ENCODE assay signal across 16 cellular contexts in genomic region chr3:188306435-188306980, GRCh38.
DNase-seq lines count a peak whose midpoint lies in the region; ATAC-seq and TF ChIP-seq lines count a peak whose summit lies in the region.
"Had no signal": no experiment of that assay in that cellular context is flagged by ENCODE, and none has a peak within 500 bp of the region (broad histone marks: within the 10 kb centered on the region; RNA-seq: fewer than 3 reads in every experiment).

No MANE protein-coding gene starts in this region.

- H3K79me2 ChIP-seq in osteoblast (ENCODE audit: insufficient read depth, low read length): peaks cover 66% of the 10 kb centered on the region

- peaks cover 3% of the 10 kb centered on the region for H4K20me1 ChIP-seq in osteoblast (ENCODE audit: insufficient read depth, low read length)
- H4K20me1 ChIP-seq: BLaER1 had no signal

- no peak for TF ChIP-seq POLR2A in esophagus muscularis mucosa (IDR thresholded peaks at IDR 0.05; ENCODE audit: low read depth)

- no peak for ATAC-seq in HG03460 (IDR thresholded peaks at IDR 0.05; ENCODE audit: unreplicated experiment)
- ATAC-seq: A549, HCT116 had no signal

- H3K27ac ChIP-seq in esophagus muscularis mucosa (replicated peaks in 1 of 4) (peak overlapping the region; percentile 26 to 92 (median 44)), osteoblast (ENCODE audit: low read depth, low read length) (no peak overlapping the region), colonic mucosa (no peak overlapping the region)
- H3K27ac ChIP-seq: A549, BLaER1, GM23248 had no signal

- H3K4me2 ChIP-seq in osteoblast (ENCODE audit: insufficient read depth, low read length): no peak overlapping the region
- H3K4me2 ChIP-seq: A549, BLaER1 had no signal

- no peaks in the 10 kb centered on the region for H3K9me3 ChIP-seq in esophagus muscularis mucosa
- H3K9me3 ChIP-seq in osteoblast (ENCODE audit: low read depth, low read length): no peaks in the 10 kb centered on the region
- no peaks in the 10 kb centered on the region for H3K9me3 ChIP-seq in colonic mucosa
- H3K9me3 ChIP-seq: A549 had no signal

- H3K9ac ChIP-seq in colonic mucosa (ENCODE audit: low read depth in 2 of 2, low read length in 2 of 2): no peak overlapping the region
- H3K9ac ChIP-seq: BLaER1, GM23248 had no signal

- no peaks in the 10 kb centered on the region for H3K9me3 Mint-ChIP-seq in progenitor cell of endocrine pancreas (ENCODE audit: low read depth)
- H3K9me3 Mint-ChIP-seq: CD8-positive, alpha-beta memory T cell had no signal

- intact Hi-C loops in esophagus muscularis mucosa (cut with DNase I): no loop called here
- intact Hi-C loops in colonic mucosa (cut with DNase I): no loop called here

- H3K4me3 ChIP-seq in HFF-Myc (replicated peaks; ENCODE audit: low read depth, low read length) (no peak overlapping the region), esophagus muscularis mucosa (no peak overlapping the region), osteoblast (ENCODE audit: insufficient read depth, low read length) (no peak overlapping the region), colonic mucosa (no peak overlapping the region)
- H3K4me3 ChIP-seq: A549, BLaER1, GM23248 had no signal

- TF ChIP-seq EP300 in esophagus muscularis mucosa (IDR thresholded peaks at IDR 0.05): no peak

- H3K4me3 Mint-ChIP-seq in progenitor cell of endocrine pancreas (ENCODE audit: low read depth): no peak overlapping the region
- H3K4me3 Mint-ChIP-seq: CD8-positive, alpha-beta memory T cell had no signal

- DNase-seq in COLO829 (ENCODE audit: low spot score): peak; percentile 28
- peak; percentile 44 for DNase-seq in HFF-Myc (ENCODE audit: extremely low read depth, low read depth)
- DNase-seq in esophagus muscularis mucosa (ENCODE audit: extremely low spot score): no peak
- peak; percentile 34 for DNase-seq in osteoblast (ENCODE audit: insufficient read length, low spot score, missing footprints)
- no peak for DNase-seq in NCI-H2107 treated with DMSO at 0.1 percent for 48 hours (lab: John Stamatoyannopoulos, UW; ENCODE audit: unreplicated experiment)
- DNase-seq in progenitor cell of endocrine pancreas (ENCODE audit: low spot score, unreplicated experiment): no peak
- DNase-seq in colonic mucosa: no peak
- DNase-seq: Calu3; CD8-positive, alpha-beta memory T cell; DMS79; EL; GM23248 had no signal

- H2AFZ ChIP-seq in osteoblast (ENCODE audit: low read length): no peak overlapping the region
- H2AFZ ChIP-seq: GM23248 had no signal

- H3K4me1 ChIP-seq in esophagus muscularis mucosa (peaks cover 16 to 90% (median 86%) of the 10 kb centered on the region in 4 donors), osteoblast (ENCODE audit: insufficient read depth, low read length) (no peaks in the 10 kb centered on the region), colonic mucosa (no peaks in the 10 kb centered on the region)

- H3K27me3 ChIP-seq in esophagus muscularis mucosa (no peaks in the 10 kb centered on the region), osteoblast (ENCODE audit: insufficient read depth, low read length) (no peaks in the 10 kb centered on the region), colonic mucosa (no peaks in the 10 kb centered on the region)
- H3K27me3 ChIP-seq: BLaER1 had no signal

- WGBS in esophagus muscularis mucosa: 37% methylated on average over 8 of the region's 8 CpGs

- no peak overlapping the region for H3K27ac Mint-ChIP-seq in progenitor cell of endocrine pancreas
- H3K27ac Mint-ChIP-seq: CD8-positive, alpha-beta memory T cell had no signal

- H3K36me3 Mint-ChIP-seq in progenitor cell of endocrine pancreas (ENCODE audit: insufficient read depth): peaks cover 12% of the 10 kb centered on the region

- peaks cover 12% of the 10 kb centered on the region for H3K4me1 Mint-ChIP-seq in progenitor cell of endocrine pancreas (ENCODE audit: low read depth)

- TF ChIP-seq CTCF in HFF-Myc (IDR thresholded peaks at IDR 0.05; ENCODE audit: low read depth, low read length, missing control alignments) (no peak), esophagus muscularis mucosa (IDR thresholded peaks at IDR 0.05) (no peak), osteoblast (IDR thresholded peaks at IDR 0.05; ENCODE audit: extremely low read depth, low read depth, low read length) (no peak), progenitor cell of endocrine pancreas (IDR thresholded peaks at IDR 0.05; ENCODE audit: unreplicated experiment) (no peak), colonic mucosa (IDR thresholded peaks at IDR 0.05) (no peak)

- no peaks in the 10 kb centered on the region for H3K27me3 Mint-ChIP-seq in progenitor cell of endocrine pancreas
- H3K27me3 Mint-ChIP-seq: CD8-positive, alpha-beta memory T cell had no signal

- H3K36me3 ChIP-seq in esophagus muscularis mucosa (peaks cover 0 to 15% (median 2%) of the 10 kb centered on the region in 4 donors), osteoblast (ENCODE audit: insufficient read depth, low read length) (no peaks in the 10 kb centered on the region), colonic mucosa (no peaks in the 10 kb centered on the region)

Comparison
In these comparisons a context has a peak if more than half of its experiments do, and no peak if none do; other contexts are left out.
1. DNase-seq: peak in COLO829 (single experiment), HFF-Myc (single experiment) and osteoblast (single experiment); none in esophagus muscularis mucosa (single experiment), NCI-H2107 treated with DMSO at 0.1 percent for 48 hours (single experiment), progenitor cell of endocrine pancreas (single experiment) and colonic mucosa (single experiment).
2. H3K27ac ChIP-seq: peak in esophagus muscularis mucosa (4 of 4); none in osteoblast (single experiment) and colonic mucosa (single experiment).